In genomic region chr4:124105212-124105611, GRCh38 we compare ENCODE assay signal across 1 cellular context.
TF ChIP-seq lines count a peak whose summit lies in the region.

No MANE protein-coding gene starts in this region.

TF ChIP-seq in SK-N-SH, 30 proteins besides CTCF, POLR2A, EP300 and RAD21 (continued from another document):
- TF ChIP-seq, protein P1, sequence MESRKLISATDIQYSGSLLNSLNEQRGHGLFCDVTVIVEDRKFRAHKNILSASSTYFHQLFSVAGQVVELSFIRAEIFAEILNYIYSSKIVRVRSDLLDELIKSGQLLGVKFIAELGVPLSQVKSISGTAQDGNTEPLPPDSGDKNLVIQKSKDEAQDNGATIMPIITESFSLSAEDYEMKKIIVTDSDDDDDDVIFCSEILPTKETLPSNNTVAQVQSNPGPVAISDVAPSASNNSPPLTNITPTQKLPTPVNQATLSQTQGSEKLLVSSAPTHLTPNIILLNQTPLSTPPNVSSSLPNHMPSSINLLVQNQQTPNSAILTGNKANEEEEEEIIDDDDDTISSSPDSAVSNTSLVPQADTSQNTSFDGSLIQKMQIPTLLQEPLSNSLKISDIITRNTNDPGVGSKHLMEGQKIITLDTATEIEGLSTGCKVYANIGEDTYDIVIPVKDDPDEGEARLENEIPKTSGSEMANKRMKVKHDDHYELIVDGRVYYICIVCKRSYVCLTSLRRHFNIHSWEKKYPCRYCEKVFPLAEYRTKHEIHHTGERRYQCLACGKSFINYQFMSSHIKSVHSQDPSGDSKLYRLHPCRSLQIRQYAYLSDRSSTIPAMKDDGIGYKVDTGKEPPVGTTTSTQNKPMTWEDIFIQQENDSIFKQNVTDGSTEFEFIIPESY (IDR thresholded peaks at IDR 0.05; ENCODE audit: borderline replicate concordance, low read depth), result no peak
- TF ChIP-seq FOSL2 (IDR thresholded peaks at IDR 0.05; ENCODE audit: borderline replicate concordance, low read depth), result peak; percentile 11; the same call in 1 of the 2 replicates
- no peak for TF ChIP-seq NRF1 (IDR thresholded peaks at IDR 0.05; ENCODE audit: low read depth, low read length)
- no peak for TF ChIP-seq YY1 (IDR thresholded peaks at IDR 0.05; ENCODE audit: low read depth)
